15 cellular contexts compared by ENCODE assay signal in the genomic region with DNA sequence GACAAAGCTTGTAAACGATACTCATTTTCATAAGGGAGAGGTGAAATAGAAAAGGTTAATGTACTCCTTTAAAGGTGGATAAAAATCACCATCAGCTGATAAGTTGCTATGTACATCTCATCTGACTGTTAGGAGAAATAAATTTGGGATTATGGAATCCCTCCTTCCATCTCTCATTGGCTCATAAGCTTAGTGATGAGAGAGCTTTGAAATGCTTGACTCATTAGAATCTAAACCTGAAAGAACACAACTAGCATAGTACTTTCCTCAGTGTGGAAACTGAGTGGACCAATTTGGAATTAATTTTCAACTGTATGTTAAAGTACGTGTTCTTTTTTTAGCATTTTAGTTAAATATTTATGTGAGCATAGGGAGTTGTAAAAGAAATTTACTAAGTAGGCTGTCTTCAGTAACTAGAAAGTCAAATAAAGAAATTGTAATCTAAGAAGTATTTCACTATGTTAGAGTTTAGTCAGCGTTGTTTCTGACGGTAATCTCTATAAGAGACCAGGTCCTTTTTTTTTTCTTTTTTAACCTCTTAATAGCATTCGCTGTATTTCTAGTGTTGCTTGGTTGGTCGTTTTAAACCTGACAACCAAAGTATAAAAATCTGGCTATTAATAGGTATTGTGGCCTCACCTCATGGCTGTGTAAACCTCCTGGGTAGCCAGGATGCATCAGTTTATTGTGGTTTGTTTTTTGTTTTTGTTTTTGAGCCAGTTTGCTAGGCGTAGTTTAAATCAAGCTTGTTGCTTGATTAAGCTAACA. TPM values are rescaled to one million over a fixed set of nuclear protein-coding genes. Genes with fewer than 3 reads are reported as not detected.
DNase-seq lines count a peak whose midpoint lies in the region; ATAC-seq and TF ChIP-seq lines count a peak whose summit lies in the region.
"Had no signal": no experiment of that assay in that cellular context is flagged by ENCODE, and none has a peak within 500 bp of the region (broad histone marks: within the 10 kb centered on the region; RNA-seq: fewer than 3 reads in every experiment).

No MANE protein-coding gene starts in this region.

- H3K4me3 ChIP-seq in heart left ventricle (no peak overlapping the region), left ventricle myocardium inferior (no peak overlapping the region), urinary bladder (ENCODE audit: low read depth, low read length) (no peak overlapping the region)
- H3K4me3 ChIP-seq: BLaER1 treated with 17β-estradiol and CSF1 and Interleukin-3, amounts not matched to agents 10 nM and 100 nM; lower lobe of right lung had no signal

- H3K27ac ChIP-seq in heart left ventricle (peak overlapping the region in 7 of 12 donors; percentile 1 to 49 (median 15)), left ventricle myocardium inferior (replicated peaks) (no peak overlapping the region), urinary bladder (ENCODE audit: low read depth) (peak overlapping the region; percentile 10)
- H3K27ac ChIP-seq: BLaER1 treated with 17β-estradiol and CSF1 and Interleukin-3, amounts not matched to agents 10 nM and 100 nM; KMS-11; lower lobe of right lung had no signal

- H3K4me3 Mint-ChIP-seq in activated CD8-positive, alpha-beta T cell treated with anti-CD3 and anti-CD28 coated beads for 36 hours: no peak overlapping the region

- no peaks in the 10 kb centered on the region for H3K9me3 ChIP-seq in heart left ventricle
- H3K9me3 ChIP-seq in left ventricle myocardium inferior (replicated peaks): no peaks in the 10 kb centered on the region
- H3K9me3 ChIP-seq: BLaER1 treated with 17β-estradiol and CSF1 and Interleukin-3, amounts not matched to agents 10 nM and 100 nM; lower lobe of right lung had no signal

- CTCF ChIA-PET in activated CD8-positive, alpha-beta T cell treated with anti-CD3 and anti-CD28 coated beads for 36 hours (lab: Charles Lee): interaction anchor here (1.1 to 3.6 kb wide), 4 partner anchors 21 to 274 kb away, joined by 3 to 15 read pairs (median 5); a partner anchor contains a TSS

- H3K36me3 ChIP-seq in heart left ventricle (peaks cover 0 to 100% (median 98%) of the 10 kb centered on the region in 9 donors), left ventricle myocardium inferior (peaks cover 91% of the 10 kb centered on the region), urinary bladder (ENCODE audit: insufficient read depth) (no peaks in the 10 kb centered on the region)

- DNase-seq in heart left ventricle (no peak), left ventricle myocardium inferior (no peak), fibroblast of the conjunctiva (ENCODE audit: low read depth) (peak; percentile 16), DMS79 treated with DMSO at 0.1 percent for 48 hours (lab: John Stamatoyannopoulos, UW) (no peak), NCI-H1694 treated with DMSO at 0.1 percent for 48 hours (lab: John Stamatoyannopoulos, UW) (no peak)
- no peak for DNase-seq in activated CD8-positive, alpha-beta T cell treated with anti-CD3 and anti-CD28 coated beads for 36 hours
- DNase-seq: activated gamma-delta T cell treated with Interleukin-2 at 50 U/mL for 16 hours; lower lobe of right lung; NCI-H748 treated with DMSO at 0.1 percent for 48 hours; stimulated activated CD4-positive, alpha-beta T cell treated with anti-CD3 and anti-CD28 coated beads, Interleukin-12 subunit alpha, Interleukin-12 subunit beta, amount 100 ng/mL, for 4 hours; stimulated activated naive CD4-positive, alpha-beta T cell treated with Interleukin-2 at 50 U/mL for 16 hours had no signal

- peak overlapping the region; percentile 78 for H3K27ac Mint-ChIP-seq in activated CD8-positive, alpha-beta T cell treated with anti-CD3 and anti-CD28 coated beads for 36 hours

- POLR2A ChIA-PET in activated CD8-positive, alpha-beta T cell treated with anti-CD3 and anti-CD28 coated beads for 36 hours (lab: Charles Lee): interaction anchor here (1.0 to 1.4 kb wide), 2 partner anchors 31 to 34 kb away, joined by 4 to 5 read pairs; a partner anchor contains a TSS

- H3K9me3 Mint-ChIP-seq in activated CD8-positive, alpha-beta T cell treated with anti-CD3 and anti-CD28 coated beads for 36 hours: no peaks in the 10 kb centered on the region

- no peaks in the 10 kb centered on the region for H3K27me3 ChIP-seq in heart left ventricle
- H3K27me3 ChIP-seq in left ventricle myocardium inferior (ENCODE audit: low read depth): no peaks in the 10 kb centered on the region
- H3K27me3 ChIP-seq: BLaER1 treated with 17β-estradiol and CSF1 and Interleukin-3, amounts not matched to agents 10 nM and 100 nM had no signal

- H3K4me1 Mint-ChIP-seq in activated CD8-positive, alpha-beta T cell treated with anti-CD3 and anti-CD28 coated beads for 36 hours (ENCODE audit: low read depth): peaks cover 22% of the 10 kb centered on the region

- H3K4me1 ChIP-seq in heart left ventricle (peaks cover 0 to 17% (median 0%) of the 10 kb centered on the region in 12 donors), left ventricle myocardium inferior (peaks cover 20% of the 10 kb centered on the region), urinary bladder (ENCODE audit: insufficient read depth) (no peaks in the 10 kb centered on the region)
- H3K4me1 ChIP-seq: BLaER1 treated with 17β-estradiol and CSF1 and Interleukin-3, amounts not matched to agents 10 nM and 100 nM; lower lobe of right lung had no signal

- no peaks in the 10 kb centered on the region for H3K27me3 Mint-ChIP-seq in activated CD8-positive, alpha-beta T cell treated with anti-CD3 and anti-CD28 coated beads for 36 hours

- no peak for TF ChIP-seq POLR2A in heart left ventricle (IDR thresholded peaks at IDR 0.05)

- peak in 2 of 4 donors; percentile 59 to 61 for ATAC-seq in heart left ventricle
- ATAC-seq in activated CD8-positive, alpha-beta T cell treated with anti-CD3 and anti-CD28 coated beads for 36 hours: peak; percentile 48
- no peak for ATAC-seq in GM19467 (IDR thresholded peaks at IDR 0.05; ENCODE audit: unreplicated experiment)

- intact Hi-C loops in heart left ventricle (cut with DNase I) (no loop called here), left ventricle myocardium inferior (cut with micrococcal nuclease) (no loop called here)
- intact Hi-C loops in activated CD8-positive, alpha-beta T cell treated with anti-CD3 and anti-CD28 coated beads for 36 hours (cut with micrococcal nuclease): no loop called here

- peaks cover 36% of the 10 kb centered on the region for H3K36me3 Mint-ChIP-seq in activated CD8-positive, alpha-beta T cell treated with anti-CD3 and anti-CD28 coated beads for 36 hours (ENCODE audit: low read depth)

- WGBS in heart left ventricle, 4 donors: 65 to 73% (median 66%) methylated on average over 7 of the region's 7 CpGs
- WGBS in urinary bladder: 49% methylated on average over 7 of the region's 7 CpGs

- TF ChIP-seq CTCF in heart left ventricle (IDR thresholded peaks at IDR 0.05) (no peak), left ventricle myocardium inferior (IDR thresholded peaks at IDR 0.05; ENCODE audit: borderline replicate concordance) (no peak)
- TF ChIP-seq CTCF in activated CD8-positive, alpha-beta T cell treated with anti-CD3 and anti-CD28 coated beads for 36 hours (IDR thresholded peaks at IDR 0.05): no peak

RNA-seq across cellular contexts. Expression of a gene that starts 34.4 kb away (rescaled TPM):
- total RNA-seq in heart left ventricle (10 to 100 TPM; 18.1 to 34.9 (median 28.7) TPM), left ventricle myocardium inferior (26.6 TPM), urinary bladder (58.0 TPM)
- polyA plus RNA-seq in heart left ventricle (1 to 10 TPM; 4.8 to 9.0 TPM), urinary bladder (13.7 TPM)
- 10 to 100 TPM; 12.6 to 16.6 TPM for total RNA-seq in activated CD8-positive, alpha-beta T cell treated with anti-CD3 and anti-CD28 coated beads for 36 hours
